In genomic region chr4:126800723-126801191, GRCh38 we compare ENCODE assay signal across 25 cellular contexts.
"Had no signal": no experiment of that assay in that cellular context is flagged by ENCODE, and none has a peak within 500 bp of the region (broad histone marks: within the 10 kb centered on the region; RNA-seq: fewer than 3 reads in every experiment).

No MANE protein-coding gene starts in this region.

- H3K27ac Mint-ChIP-seq: activated naive CD4-positive, alpha-beta T cell treated with anti-CD3 and anti-CD28 coated beads, Interleukin-2, amount 10 ng/mL, durations not matched to agents 7 days and 5 days; activated naive CD8-positive, alpha-beta T cell treated with anti-CD3 and anti-CD28 coated beads, Interleukin-2, amount 50 U/mL, for 24 hours; effector memory CD8-positive, alpha-beta T cell; nephron progenitor cell; progenitor cell of endocrine pancreas had no signal

- DNase-seq: activated CD4-positive, alpha-beta T cell treated with anti-CD3 and anti-CD28 coated beads, Interleukin-2, amount 50 U/mL, for 1 hour; activated CD8-positive, alpha-beta memory T cell treated with anti-CD3 and anti-CD28 coated beads, Interleukin-2, amount 50 U/mL, for 4 hours; activated effector memory CD4-positive, alpha-beta T cell treated with Interleukin-2 at 50 U/mL for 16 hours; activated naive CD4-positive, alpha-beta T cell treated with anti-CD3 and anti-CD28 coated beads, Interleukin-2, amount 10 ng/mL, durations not matched to agents 7 days and 5 days; activated naive CD8-positive, alpha-beta T cell treated with anti-CD3 and anti-CD28 coated beads, Interleukin-2, amount 50 U/mL, for 24 hours; activated T-cell treated with anti-CD3 and anti-CD28 coated beads, Interleukin-2, amount 50 U/mL, for 4 hours; anterior cingulate cortex; caudate nucleus; effector memory CD8-positive, alpha-beta T cell; esophagus squamous epithelium; midbrain; nephron progenitor cell; occipital lobe; stimulated activated CD4-positive, alpha-beta T cell treated with anti-CD3 and anti-CD28 coated beads, Interleukin-12 subunit alpha, Interleukin-12 subunit beta, amount 100 ng/mL, for 4 hours; stimulated activated CD4-positive, alpha-beta T cell treated with anti-CD3 and anti-CD28 coated beads, Interleukin-1b, Interleukin-23, amount 100 ng/mL, for 48 hours; stimulated activated CD8-positive, alpha-beta memory T cell treated with anti-CD3 and anti-CD28 coated beads, Interleukin-4, amount 100 ng/mL, for 48 hours; stimulated activated naive CD4-positive, alpha-beta T cell; substantia nigra; tibial artery had no signal

- ATAC-seq: activated CD4-positive, CD25-positive, alpha-beta regulatory T cell treated with anti-CD3 and anti-CD28 coated beads, Interleukin-2, amount 50 U/mL, for 24 hours; activated naive CD8-positive, alpha-beta T cell treated with anti-CD3 and anti-CD28 coated beads, Interleukin-2, amount 50 U/mL, for 24 hours; activated T-cell treated with anti-CD3 and anti-CD28 coated beads, Interleukin-2, amount 50 U/mL, for 4 hours; effector memory CD8-positive, alpha-beta T cell; left lobe of liver had no signal

- H3K27ac ChIP-seq: esophagus squamous epithelium, tibial artery had no signal

- FAIRE-seq: frontal cortex had no signal

- H3K9me3 Mint-ChIP-seq: brain, nephron progenitor cell had no signal

- H3K27me3 ChIP-seq: tibial artery had no signal

- H3K36me3 Mint-ChIP-seq: activated naive CD4-positive, alpha-beta T cell treated with anti-CD3 and anti-CD28 coated beads, Interleukin-2, amount 10 ng/mL, durations not matched to agents 7 days and 5 days; brain had no signal

- H3K4me3 Mint-ChIP-seq: activated naive CD4-positive, alpha-beta T cell treated with anti-CD3 and anti-CD28 coated beads, Interleukin-2, amount 10 ng/mL, durations not matched to agents 7 days and 5 days; activated naive CD8-positive, alpha-beta T cell treated with anti-CD3 and anti-CD28 coated beads, Interleukin-2, amount 50 U/mL, for 24 hours; activated T-cell treated with anti-CD3 and anti-CD28 coated beads, Interleukin-2, amount 50 U/mL, for 4 hours; brain; effector memory CD8-positive, alpha-beta T cell; nephron progenitor cell had no signal

- H3K4me1 ChIP-seq: esophagus squamous epithelium, tibial artery had no signal

- H3K9me3 ChIP-seq: esophagus squamous epithelium, tibial artery had no signal

- H3K27me3 Mint-ChIP-seq: activated naive CD4-positive, alpha-beta T cell treated with anti-CD3 and anti-CD28 coated beads, Interleukin-2, amount 10 ng/mL, durations not matched to agents 7 days and 5 days; activated naive CD8-positive, alpha-beta T cell treated with anti-CD3 and anti-CD28 coated beads, Interleukin-2, amount 50 U/mL, for 24 hours; brain; effector memory CD8-positive, alpha-beta T cell; progenitor cell of endocrine pancreas had no signal

- H3K4me3 ChIP-seq: esophagus squamous epithelium, lung, tibial artery had no signal

- H3K4me1 Mint-ChIP-seq: activated naive CD4-positive, alpha-beta T cell treated with anti-CD3 and anti-CD28 coated beads, Interleukin-2, amount 10 ng/mL, durations not matched to agents 7 days and 5 days; activated naive CD8-positive, alpha-beta T cell treated with anti-CD3 and anti-CD28 coated beads, Interleukin-2, amount 50 U/mL, for 24 hours; nephron progenitor cell had no signal

- H3K36me3 ChIP-seq: esophagus squamous epithelium, tibial artery had no signal
